In the genomic region with DNA sequence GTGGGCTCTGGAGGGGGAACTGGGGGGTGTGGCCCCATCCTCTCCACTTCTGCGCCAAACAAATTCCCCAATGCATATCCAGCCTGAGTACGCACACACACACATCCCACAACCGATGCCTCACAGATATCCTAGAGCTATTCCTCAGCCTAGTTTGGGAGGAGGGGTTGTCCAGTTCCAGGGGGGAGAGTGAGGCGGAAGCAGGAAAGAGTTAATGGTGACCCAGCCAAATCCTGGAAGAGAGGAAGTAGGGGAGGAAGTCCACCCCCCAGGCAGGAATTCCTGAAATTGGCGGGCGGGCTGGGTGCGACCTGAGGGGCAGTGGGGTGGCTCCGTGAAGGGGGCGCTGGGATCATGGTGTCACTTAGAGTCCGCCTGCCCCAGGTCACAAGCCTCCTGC, we compare ENCODE assay signal across 14 cellular contexts. TPM values are rescaled to one million over a fixed set of nuclear protein-coding genes. Genes with fewer than 3 reads are reported as not detected.
DNase-seq lines count a peak whose midpoint lies in the region; ATAC-seq, FAIRE-seq and TF ChIP-seq lines count a peak whose summit lies in the region.
"Had no signal": no experiment of that assay in that cellular context is flagged by ENCODE, and none has a peak within 500 bp of the region (broad histone marks: within the 10 kb centered on the region; RNA-seq: fewer than 3 reads in every experiment).

No MANE protein-coding gene starts in this region.

- CTCF ChIA-PET in HepG2 (lab: Yijun Ruan, JAX; ENCODE audit: low intra/inter-chr PET ratio, low total read pairs): no interaction called here

- H2AFZ ChIP-seq in HepG2 (ENCODE audit: low read length): no peak overlapping the region
- H2AFZ ChIP-seq in osteoblast (ENCODE audit: low read length): no peak overlapping the region

- H3K36me3 ChIP-seq in liver (ENCODE audit: control insufficient read depth in 4 of 4, insufficient read depth in 3 of 4, low read depth in 1 of 4, low read length in 3 of 4) (no peaks in the 10 kb centered on the region), HepG2 (replicated peaks in 1 of 2; ENCODE audit: control insufficient read depth in 1 of 2, insufficient read depth in 2 of 2, low read length in 2 of 2) (no peaks in the 10 kb centered on the region), osteoblast (ENCODE audit: insufficient read depth, low read length) (no peaks in the 10 kb centered on the region), uterus (no peaks in the 10 kb centered on the region)

- intact Hi-C loops in HepG2 (cut with micrococcal nuclease; ENCODE audit: unreplicated experiment) (no loop called here), uterus (cut with DNase I; ENCODE audit: low total_unique reads) (loop anchor here (5.0 kb wide), 1 partner anchor 41 kb away; no protein-coding TSS in a partner anchor)

- TF ChIP-seq RAD21 in liver (IDR thresholded peaks at IDR 0.05): no peak
- TF ChIP-seq RAD21 in HepG2 (CRISPR knock-in tag; IDR thresholded peaks at IDR 0.05): no peak

- TF ChIP-seq EP300 in HepG2 (IDR thresholded peaks at IDR 0.05; ENCODE audit: low read depth in 2 of 2, low read length in 2 of 2): no peak
- TF ChIP-seq EP300 in HepG2 (CRISPR knock-in tag; IDR thresholded peaks at IDR 0.05; ENCODE audit: borderline replicate concordance): no peak

- TF ChIP-seq POLR2A in HepG2 (IDR thresholded peaks at IDR 0.05; ENCODE audit: insufficient read depth in 1 of 2, low read depth in 2 of 2, low read length in 2 of 2): no peak
- no peak for TF ChIP-seq POLR2A in uterus (IDR thresholded peaks at IDR 0.05)

- no peak for TF ChIP-seq CTCF in liver (IDR thresholded peaks at IDR 0.05; ENCODE audit: low read depth, low read length, missing input control)
- TF ChIP-seq CTCF in HepG2 (CRISPR knock-in tag; IDR thresholded peaks at IDR 0.05): no peak
- no peak for TF ChIP-seq CTCF in fibroblast of the aortic adventitia (IDR thresholded peaks at IDR 0.05; ENCODE audit: insufficient read depth, low read length)
- TF ChIP-seq CTCF in osteoblast (IDR thresholded peaks at IDR 0.05; ENCODE audit: extremely low read depth, low read depth, low read length): no peak
- no peak for TF ChIP-seq CTCF in uterus (IDR thresholded peaks at IDR 0.05)

- DNase-seq in HepG2 (ENCODE audit: low spot score) (no peak), fibroblast of the aortic adventitia (ENCODE audit: low read depth) (no peak), osteoblast (ENCODE audit: insufficient read length, low spot score, missing footprints) (peak; percentile 57), uterus (no peak), hypothalamus (lab: John Stamatoyannopoulos, UW) (no peak), NCI-H82 (lab: John Stamatoyannopoulos, UW) (no peak)
- DNase-seq: activated CD4-positive, alpha-beta T cell treated with anti-CD3 and anti-CD28 coated beads for 36 hours; occipital lobe; stimulated activated CD4-positive, alpha-beta T cell treated with anti-CD3 and anti-CD28 coated beads, Interleukin-4, amount 100 ng/mL, for 1 hour had no signal

- WGBS in liver: 17% methylated on average over 10 of the region's 10 CpGs
- WGBS in HepG2 (ENCODE audit: low lambda C conversion rate): 28% methylated on average over 10 of the region's 10 CpGs

- H3K27me3 ChIP-seq in liver (ENCODE audit: control insufficient read depth in 4 of 4, insufficient read depth in 4 of 4, low read length in 3 of 4): peaks cover 0 to 7% (median 5%) of the 10 kb centered on the region in 4 donors
- peaks cover 7 to 59% of the 10 kb centered on the region in 2 experiments for H3K27me3 ChIP-seq in HepG2 (ENCODE audit: control insufficient read depth in 1 of 2, insufficient read depth in 2 of 2, low read length in 2 of 2)
- H3K27me3 ChIP-seq in osteoblast (ENCODE audit: insufficient read depth, low read length): peaks cover 49% of the 10 kb centered on the region
- H3K27me3 ChIP-seq in uterus: peaks cover 5 to 21% of the 10 kb centered on the region in 2 donors

- BruUV-seq in HepG2 (replicated peaks; lab: Mats Ljungman, UMichigan): no TSS peak

- H3K4me3 ChIP-seq in liver (ENCODE audit: low read depth in 1 of 3, low read length in 3 of 3) (peak overlapping the region; percentile 11 to 47 (median 47)), HepG2 (replicated peaks in 1 of 3; ENCODE audit: insufficient read depth in 1 of 3, low read depth in 2 of 3, low read length in 3 of 3) (no peak overlapping the region), fibroblast of the aortic adventitia (ENCODE audit: low read depth, low read length) (peak overlapping the region; percentile 78), osteoblast (ENCODE audit: insufficient read depth, low read length) (no peak overlapping the region), uterus (peak overlapping the region in 1 of 2 donors; percentile 27)

- peak overlapping the region; percentile 46 to 48 for H3K27ac ChIP-seq in liver (ENCODE audit: low read depth in 1 of 2, low read length in 2 of 2)
- no peak overlapping the region for H3K27ac ChIP-seq in HepG2 (ENCODE audit: extremely low read length, insufficient read depth, low read length)
- H3K27ac ChIP-seq in osteoblast (ENCODE audit: low read depth, low read length): no peak overlapping the region
- peak overlapping the region; percentile 45 to 65 for H3K27ac ChIP-seq in uterus

- H3K9ac ChIP-seq in liver (ENCODE audit: low read depth in 1 of 2, low read length in 2 of 2) (peak overlapping the region in 1 of 2 donors; percentile 31), HepG2 (ENCODE audit: insufficient read depth, low read depth, low read length) (no peak overlapping the region)

- in situ Hi-C loops in HepG2 (cut with HindIII; ENCODE audit: extremely low pct_ligation_motif_present, low pct_unique_long_range_greater_than_20kb): no loop called here

- peaks cover 0 to 11% (median under 1%) of the 10 kb centered on the region in 4 donors for H3K4me1 ChIP-seq in liver (ENCODE audit: control insufficient read depth in 4 of 4, insufficient read depth in 4 of 4, low read length in 3 of 4)
- H3K4me1 ChIP-seq in HepG2 (ENCODE audit: insufficient read depth, low read length): no peaks in the 10 kb centered on the region
- peaks cover 7% of the 10 kb centered on the region for H3K4me1 ChIP-seq in osteoblast (ENCODE audit: insufficient read depth, low read length)
- no peaks in the 10 kb centered on the region for H3K4me1 ChIP-seq in uterus

- no peaks in the 10 kb centered on the region for H3K9me3 ChIP-seq in liver (ENCODE audit: control insufficient read depth in 4 of 4, low read length in 3 of 4)
- H3K9me3 ChIP-seq in HepG2 (ENCODE audit: low read length): no peaks in the 10 kb centered on the region
- no peaks in the 10 kb centered on the region for H3K9me3 ChIP-seq in osteoblast (ENCODE audit: low read depth, low read length)
- H3K9me3 ChIP-seq in uterus: no peaks in the 10 kb centered on the region

- FAIRE-seq in HepG2 (lab: Jason Lieb, UNC): no peak
- FAIRE-seq: bronchial epithelial cell had no signal

- H3K79me2 ChIP-seq in HepG2 (ENCODE audit: insufficient read depth, low read length): no peaks in the 10 kb centered on the region
- no peaks in the 10 kb centered on the region for H3K79me2 ChIP-seq in osteoblast (ENCODE audit: insufficient read depth, low read length)

- H3K4me2 ChIP-seq in HepG2 (ENCODE audit: low read depth, low read length) (no peak overlapping the region), osteoblast (ENCODE audit: insufficient read depth, low read length) (no peak overlapping the region)

- no peaks in the 10 kb centered on the region for H4K20me1 ChIP-seq in HepG2 (ENCODE audit: insufficient read depth, low read length)
- no peaks in the 10 kb centered on the region for H4K20me1 ChIP-seq in osteoblast (ENCODE audit: insufficient read depth, low read length)

- POLR2A ChIA-PET in HepG2 (lab: Yijun Ruan, JAX): interaction anchor here (0.7 to 1.5 kb wide), 2 partner anchors 10 to 39 kb away, joined by 3 to 5 read pairs; no protein-coding TSS in a partner anchor

- ATAC-seq in HepG2: no peak
- no peak for ATAC-seq in GM21576 (IDR thresholded peaks at IDR 0.05; ENCODE audit: unreplicated experiment)

RNA-seq across cellular contexts. Expression of a gene that starts 0.9 kb away (rescaled TPM):
- total RNA-seq in liver (under 1 TPM; 0.37 to 0.84 TPM), HepG2 (2016; rRNA removed; fragmentation: Illumina TruSeq; extraction: Trizol) (not detected in 2 replicates), fibroblast of the aortic adventitia (ENCODE audit: low replicate concordance) (0.16 TPM in 1 of 2 replicates, not detected in the other), osteoblast (not detected in 2 replicates), uterus (10 to 100 TPM in 1 of 4 donors, 1 to 10 TPM in 2, under 1 TPM in 1; 0.62 to 13.5 (median 6.6) TPM)
- polyA plus RNA-seq in liver (1 to 10 TPM; 1.1 to 1.9 TPM), HepG2 (2011; rRNA removed) (0.15 TPM in 1 of 2 replicates, not detected in the other)
- total RNA-seq in HepG2 (2016; cell fraction: cytosol; rRNA removed; fragmentation: Illumina TruSeq; extraction: Trizol; ENCODE audit: low read depth): not detected in 2 replicates
- total RNA-seq in HepG2 (2016; cell fraction: insoluble cytoplasmic fraction; rRNA removed; fragmentation: Illumina TruSeq; extraction: Trizol): not detected in 2 replicates
- total RNA-seq in HepG2 (2016; cell fraction: membrane; rRNA removed; fragmentation: Illumina TruSeq; extraction: Trizol): not detected in 2 replicates
- total RNA-seq in HepG2 (2016; cell fraction: nucleus; rRNA removed; fragmentation: Illumina TruSeq; extraction: Trizol): not detected in 2 replicates
- not detected in 2 replicates for polyA plus RNA-seq in HepG2 (2011; cell fraction: cytosol; rRNA removed)
- polyA plus RNA-seq in HepG2 (2011; cell fraction: nucleus; rRNA removed): not detected in 2 replicates
- polyA plus RNA-seq in HepG2 (2012): not detected in 2 replicates
- not detected in 2 replicates for polyA plus RNA-seq in HepG2 (2016; cell fraction: cytosol; fragmentation: Illumina TruSeq; extraction: Trizol; ENCODE audit: low read depth)
- not detected in 2 replicates for polyA plus RNA-seq in HepG2 (2016; cell fraction: insoluble cytoplasmic fraction; fragmentation: Illumina TruSeq; extraction: Trizol; ENCODE audit: low read depth)
- polyA plus RNA-seq in HepG2 (2016; cell fraction: membrane; fragmentation: Illumina TruSeq; extraction: Trizol; ENCODE audit: low read depth): not detected in 2 replicates
- polyA plus RNA-seq in HepG2 (2016; cell fraction: nucleus; fragmentation: Illumina TruSeq; extraction: Trizol; ENCODE audit: insufficient read depth, low read depth): not detected in 2 replicates
- polyA minus RNA-seq in HepG2 (2011; rRNA and poly(A)+ RNA removed; ENCODE audit: low replicate concordance): 0.12 TPM in 1 of 2 replicates, not detected in the other
- polyA minus RNA-seq in HepG2 (2011; cell fraction: cytosol; rRNA and poly(A)+ RNA removed): not detected in 2 replicates
- polyA minus RNA-seq in HepG2 (2011; cell fraction: nucleus; rRNA and poly(A)+ RNA removed): not detected in 2 replicates
- total RNA-seq: A673; activated CD4-positive, alpha-beta T cell treated with anti-CD3 and anti-CD28 coated beads for 36 hours; bronchial epithelial cell; fibroblast of lung had no signal

RNA-seq across cellular contexts. Expression of a gene that starts 16.5 kb away (rescaled TPM):
- 1 to 10 TPM; 3.8 to 6.7 TPM for total RNA-seq in liver
- 1 to 10 TPM; 5.8 to 9.4 TPM for polyA plus RNA-seq in liver
- total RNA-seq in HepG2 (2016; rRNA removed; fragmentation: Illumina TruSeq; extraction: Trizol): 7.8 and 8.3 TPM in 2 replicates
- total RNA-seq in HepG2 (2016; cell fraction: cytosol; rRNA removed; fragmentation: Illumina TruSeq; extraction: Trizol; ENCODE audit: low read depth): 0.81 and 1.1 TPM in 2 replicates
- total RNA-seq in HepG2 (2016; cell fraction: insoluble cytoplasmic fraction; rRNA removed; fragmentation: Illumina TruSeq; extraction: Trizol): 9.0 and 9.2 TPM in 2 replicates
- total RNA-seq in HepG2 (2016; cell fraction: membrane; rRNA removed; fragmentation: Illumina TruSeq; extraction: Trizol): 3.3 and 3.4 TPM in 2 replicates
- 3.2 and 4.2 TPM in 2 replicates for total RNA-seq in HepG2 (2016; cell fraction: nucleus; rRNA removed; fragmentation: Illumina TruSeq; extraction: Trizol)
- polyA plus RNA-seq in HepG2 (2011; rRNA removed): 16.6 and 17.7 TPM in 2 replicates
- 13.1 and 15.8 TPM in 2 replicates for polyA plus RNA-seq in HepG2 (2011; cell fraction: cytosol; rRNA removed)
- polyA plus RNA-seq in HepG2 (2011; cell fraction: nucleus; rRNA removed): 7.5 and 8.6 TPM in 2 replicates
- 5.2 and 7.4 TPM in 2 replicates for polyA plus RNA-seq in HepG2 (2012)
- 0.77 TPM in 2 replicates for polyA plus RNA-seq in HepG2 (2016; cell fraction: cytosol; fragmentation: Illumina TruSeq; extraction: Trizol; ENCODE audit: low read depth)
- polyA plus RNA-seq in HepG2 (2016; cell fraction: insoluble cytoplasmic fraction; fragmentation: Illumina TruSeq; extraction: Trizol; ENCODE audit: low read depth): 10.0 and 10.6 TPM in 2 replicates
- polyA plus RNA-seq in HepG2 (2016; cell fraction: membrane; fragmentation: Illumina TruSeq; extraction: Trizol; ENCODE audit: low read depth): 1.6 and 2.3 TPM in 2 replicates
- polyA plus RNA-seq in HepG2 (2016; cell fraction: nucleus; fragmentation: Illumina TruSeq; extraction: Trizol; ENCODE audit: insufficient read depth, low read depth): 7.8 and 8.0 TPM in 2 replicates
- 21.3 and 30.2 TPM in 2 replicates for polyA minus RNA-seq in HepG2 (2011; rRNA and poly(A)+ RNA removed; ENCODE audit: low replicate concordance)
- polyA minus RNA-seq in HepG2 (2011; cell fraction: cytosol; rRNA and poly(A)+ RNA removed): 7.1 and 7.5 TPM in 2 replicates
- 2.6 and 3.0 TPM in 2 replicates for polyA minus RNA-seq in HepG2 (2011; cell fraction: nucleus; rRNA and poly(A)+ RNA removed)
- total RNA-seq in fibroblast of the aortic adventitia (ENCODE audit: low replicate concordance): 8.8 and 9.6 TPM in 2 replicates
- total RNA-seq in osteoblast: 7.1 and 7.6 TPM in 2 replicates
- 1 to 10 TPM; 2.8 to 9.1 (median 5.1) TPM for total RNA-seq in uterus

RNA-seq across cellular contexts. Expression of a gene that starts 38.1 kb away (rescaled TPM):
- total RNA-seq in liver (1 to 10 TPM; 8.5 to 9.5 TPM), HepG2 (2016; rRNA removed; fragmentation: Illumina TruSeq; extraction: Trizol) (7.3 and 7.6 TPM in 2 replicates), fibroblast of the aortic adventitia (ENCODE audit: low replicate concordance) (9.9 and 23.4 TPM in 2 replicates), osteoblast (10.1 and 11.8 TPM in 2 replicates), uterus (10 to 100 TPM in 2 of 4 donors, 1 to 10 TPM in 2; 1.2 to 18.4 (median 11.6) TPM)
- polyA plus RNA-seq in liver (10 to 100 TPM in 1 of 2 donors, 1 to 10 TPM in 1; 1.1 to 10.4 TPM), HepG2 (2011; rRNA removed) (12.9 and 16.6 TPM in 2 replicates)
- total RNA-seq in HepG2 (2016; cell fraction: cytosol; rRNA removed; fragmentation: Illumina TruSeq; extraction: Trizol; ENCODE audit: low read depth): 1.6 and 3.5 TPM in 2 replicates
- total RNA-seq in HepG2 (2016; cell fraction: insoluble cytoplasmic fraction; rRNA removed; fragmentation: Illumina TruSeq; extraction: Trizol): 4.2 and 9.1 TPM in 2 replicates
- 2.2 and 3.2 TPM in 2 replicates for total RNA-seq in HepG2 (2016; cell fraction: membrane; rRNA removed; fragmentation: Illumina TruSeq; extraction: Trizol)
- 8.8 and 13.4 TPM in 2 replicates for total RNA-seq in HepG2 (2016; cell fraction: nucleus; rRNA removed; fragmentation: Illumina TruSeq; extraction: Trizol)
- 7.9 and 8.5 TPM in 2 replicates for polyA plus RNA-seq in HepG2 (2011; cell fraction: cytosol; rRNA removed)
- 74.5 and 101 TPM in 2 replicates for polyA plus RNA-seq in HepG2 (2011; cell fraction: nucleus; rRNA removed)
- polyA plus RNA-seq in HepG2 (2012): 10.9 and 17.5 TPM in 2 replicates
- polyA plus RNA-seq in HepG2 (2016; cell fraction: cytosol; fragmentation: Illumina TruSeq; extraction: Trizol; ENCODE audit: low read depth): 0.88 and 1.0 TPM in 2 replicates
- 3.1 and 4.1 TPM in 2 replicates for polyA plus RNA-seq in HepG2 (2016; cell fraction: insoluble cytoplasmic fraction; fragmentation: Illumina TruSeq; extraction: Trizol; ENCODE audit: low read depth)
- polyA plus RNA-seq in HepG2 (2016; cell fraction: membrane; fragmentation: Illumina TruSeq; extraction: Trizol; ENCODE audit: low read depth): 1.2 and 3.4 TPM in 2 replicates
- 25.5 and 27.6 TPM in 2 replicates for polyA plus RNA-seq in HepG2 (2016; cell fraction: nucleus; fragmentation: Illumina TruSeq; extraction: Trizol; ENCODE audit: insufficient read depth, low read depth)
- 40.9 and 76.3 TPM in 2 replicates for polyA minus RNA-seq in HepG2 (2011; rRNA and poly(A)+ RNA removed; ENCODE audit: low replicate concordance)
- 13.7 and 15.5 TPM in 2 replicates for polyA minus RNA-seq in HepG2 (2011; cell fraction: cytosol; rRNA and poly(A)+ RNA removed)
- polyA minus RNA-seq in HepG2 (2011; cell fraction: nucleus; rRNA and poly(A)+ RNA removed): 15.0 and 16.1 TPM in 2 replicates

Comparison
In these comparisons a context has a peak if more than half of its experiments do, and no peak if none do; other contexts are left out.
1. H3K27ac ChIP-seq: peak in liver (2 of 2) and uterus (2 of 2); none in HepG2 (single experiment) and osteoblast (single experiment).
2. H3K4me3 ChIP-seq: peak in liver (3 of 3) and fibroblast of the aortic adventitia (single experiment); none in HepG2 (0 of 3) and osteoblast (single experiment).